7 cellular contexts compared by ENCODE assay signal in genomic region chr16:67481561-67482259, GRCh38. TPM values are rescaled to one million over a fixed set of nuclear protein-coding genes. Genes with fewer than 3 reads are reported as not detected.
DNase-seq lines count a peak whose midpoint lies in the region; ATAC-seq and TF ChIP-seq lines count a peak whose summit lies in the region.

No MANE protein-coding gene starts in this region.

- H3K27ac ChIP-seq in esophagus (ENCODE audit: low read depth in 2 of 2, low read length in 1 of 2) (peak overlapping the region; percentile 79 to 82), neural cell (ENCODE audit: low read length) (peak overlapping the region; percentile 38)

- TF ChIP-seq EP300 in neural cell (conservative IDR thresholded peaks at IDR 0.05; ENCODE audit: poor library complexity, severe bottlenecking): no peak

- DNase-seq in Kasumi-1 (lab: John Stamatoyannopoulos, UW): peak; percentile 24 to 25
- peak; percentile 69 for DNase-seq in activated CD4-positive, alpha-beta memory T cell treated with anti-CD3 and anti-CD28 coated beads for 36 hours
- peak; percentile 73 for DNase-seq in ureter (ENCODE audit: low spot score)

- peak overlapping the region; percentile 45 to 51 for H3K4me3 ChIP-seq in esophagus (ENCODE audit: low read depth in 1 of 2, low read length in 2 of 2)
- peak overlapping the region; percentile 100 for H3K4me3 ChIP-seq in neural cell (ENCODE audit: low read length)

- H4K20me1 ChIP-seq in neural cell (ENCODE audit: insufficient read depth): no peaks in the 10 kb centered on the region

- POLR2A ChIA-PET in activated CD4-positive, alpha-beta memory T cell treated with anti-CD3 and anti-CD28 coated beads for 36 hours (lab: Charles Lee): interaction anchor here (0.7 to 1.9 kb wide), 11 partner anchors 39 to 607 kb away, joined by 3 to 7 read pairs (median 3); partner anchors contain the start of genes ACD and GFOD2

- no peak for TF ChIP-seq CTCF in neural cell (IDR thresholded peaks at IDR 0.05; ENCODE audit: poor library complexity, severe bottlenecking)

- peaks cover 3% of the 10 kb centered on the region for H3K36me3 Mint-ChIP-seq in activated CD4-positive, alpha-beta memory T cell treated with anti-CD3 and anti-CD28 coated beads for 36 hours

- H3K36me3 ChIP-seq in esophagus (ENCODE audit: control insufficient read depth in 2 of 2, insufficient read depth in 2 of 2, low read length in 1 of 2): no peaks in the 10 kb centered on the region
- no peaks in the 10 kb centered on the region for H3K36me3 ChIP-seq in neural cell (ENCODE audit: insufficient read depth, low read length)

- peak overlapping the region; percentile 97 for H3K27ac Mint-ChIP-seq in activated CD4-positive, alpha-beta memory T cell treated with anti-CD3 and anti-CD28 coated beads for 36 hours

- TF ChIP-seq RAD21 in neural cell (conservative IDR thresholded peaks at IDR 0.05): no peak

- H3K9me2 ChIP-seq in neural cell (ENCODE audit: insufficient read depth, low read length): no peaks in the 10 kb centered on the region

- peaks cover 35% of the 10 kb centered on the region for H3K79me2 ChIP-seq in neural cell (replicated peaks; ENCODE audit: insufficient read depth, low read length)

- peak overlapping the region; percentile 37 for H3K4me2 ChIP-seq in neural cell (ENCODE audit: low read length)

- no peaks in the 10 kb centered on the region for H3K27me3 Mint-ChIP-seq in activated CD4-positive, alpha-beta memory T cell treated with anti-CD3 and anti-CD28 coated beads for 36 hours

- intact Hi-C loops in activated CD4-positive, alpha-beta memory T cell treated with anti-CD3 and anti-CD28 coated beads for 36 hours (cut with micrococcal nuclease): loop anchor here (1.0 to 2.0 kb wide), 6 partner anchors 33 to 325 kb away; partner anchors contain the start of genes ACD, CTCF, PARD6A and RANBP10

- H3K4me1 Mint-ChIP-seq in activated CD4-positive, alpha-beta memory T cell treated with anti-CD3 and anti-CD28 coated beads for 36 hours (ENCODE audit: low read depth): peaks cover 36% of the 10 kb centered on the region

- H3K9me3 ChIP-seq in esophagus (ENCODE audit: control insufficient read depth in 2 of 2, insufficient read depth in 1 of 2, low read depth in 1 of 2, low read length in 1 of 2): no peaks in the 10 kb centered on the region
- H3K9me3 ChIP-seq in neural cell (ENCODE audit: low read length): no peaks in the 10 kb centered on the region

- peak overlapping the region; percentile 99 for H3K4me3 Mint-ChIP-seq in activated CD4-positive, alpha-beta memory T cell treated with anti-CD3 and anti-CD28 coated beads for 36 hours

- 10 to 11% methylated on average over 17 of the region's 17 CpGs for whole genome bisulfite sequencing in esophagus, 2 donors

- H3K27me3 ChIP-seq in esophagus (ENCODE audit: control insufficient read depth in 1 of 2, insufficient read depth in 2 of 2, low read length in 2 of 2) (no peaks in the 10 kb centered on the region), neural cell (ENCODE audit: insufficient read depth, low read depth, low read length) (no peaks in the 10 kb centered on the region)

- peaks cover 5 to 7% of the 10 kb centered on the region in 2 donors for H3K4me1 ChIP-seq in esophagus (ENCODE audit: control insufficient read depth in 2 of 2, insufficient read depth in 2 of 2, low read length in 1 of 2)

- CTCF ChIA-PET in activated CD4-positive, alpha-beta memory T cell treated with anti-CD3 and anti-CD28 coated beads for 36 hours (lab: Charles Lee): interaction anchor here (0.6 to 5.7 kb wide), 33 partner anchors 9 to 464 kb away, joined by 3 to 58 read pairs (median 5); partner anchors contain the start of genes CARMIL2, CTCF, GFOD2 and PLEKHG4

- H3K9ac ChIP-seq in neural cell (ENCODE audit: low read length): peak overlapping the region; percentile 58

- no peaks in the 10 kb centered on the region for H3K9me3 Mint-ChIP-seq in activated CD4-positive, alpha-beta memory T cell treated with anti-CD3 and anti-CD28 coated beads for 36 hours

- peak; percentile 0 for ATAC-seq in GM21360 (IDR thresholded peaks at IDR 0.05; ENCODE audit: unreplicated experiment)
- no peak for ATAC-seq in GM21367 (IDR thresholded peaks at IDR 0.05; ENCODE audit: unreplicated experiment)

- no peaks in the 10 kb centered on the region for H3F3A ChIP-seq in neural cell (ENCODE audit: insufficient read depth, low read length, poor library complexity, severe bottlenecking)

- peak overlapping the region; percentile 65 for H2AFZ ChIP-seq in neural cell (ENCODE audit: low read depth, low read length)

TF ChIP-seq in neural cell, 6 proteins besides CTCF, POLR2A, EP300 and RAD21:
- TF ChIP-seq REST (IDR thresholded peaks at IDR 0.05; ENCODE audit: borderline replicate concordance): no peak
- no peak for TF ChIP-seq TAF1 (IDR thresholded peaks at IDR 0.05; ENCODE audit: low read depth)
- TF ChIP-seq EZH2 (IDR thresholded peaks at IDR 0.05; ENCODE audit: borderline replicate concordance, insufficient read depth, low read length, poor library complexity, severe bottlenecking): no peak
- TF ChIP-seq SMC3 (conservative IDR thresholded peaks at IDR 0.05; ENCODE audit: poor library complexity): no peak
- no peak for TF ChIP-seq MXI1 (conservative IDR thresholded peaks at IDR 0.05; ENCODE audit: poor library complexity, severe bottlenecking)
- no peak for TF ChIP-seq POLR2AphosphoS5 (IDR thresholded peaks at IDR 0.05)
TF ChIP-seq in neural cell: peak in this region for 0.

RNA-seq across cellular contexts. Expression of gene ATP6V0D1, which starts 0.8 kb away (rescaled TPM):
- 10 to 100 TPM; 25.0 to 26.3 TPM for total RNA-seq in activated CD4-positive, alpha-beta memory T cell treated with anti-CD3 and anti-CD28 coated beads for 36 hours
- polyA plus RNA-seq in esophagus (10 to 100 TPM; 17.0 to 78.1 TPM), neural cell (188 and 195 TPM in 2 replicates)
- polyA minus RNA-seq in neural cell: 176 and 188 TPM in 2 replicates
- total RNA-seq in ureter: 89.2 TPM

RNA-seq across cellular contexts. Expression of gene AGRP, which starts 1.6 kb away (rescaled TPM):
- not detected for total RNA-seq in activated CD4-positive, alpha-beta memory T cell treated with anti-CD3 and anti-CD28 coated beads for 36 hours
- polyA plus RNA-seq in esophagus (not detected), neural cell (not detected in 2 replicates)
- polyA minus RNA-seq in neural cell: not detected in 2 replicates
- not detected for total RNA-seq in ureter

RNA-seq across cellular contexts. Expression of gene RIPOR1, which starts 46.9 kb away (rescaled TPM):
- 10 to 100 TPM; 33.4 to 37.9 TPM for total RNA-seq in activated CD4-positive, alpha-beta memory T cell treated with anti-CD3 and anti-CD28 coated beads for 36 hours
- polyA plus RNA-seq in esophagus: 10 to 100 TPM; 12.7 to 14.9 TPM
- polyA plus RNA-seq in neural cell: 13.2 and 15.1 TPM in 2 replicates
- polyA minus RNA-seq in neural cell: 35.2 and 36.0 TPM in 2 replicates
- 57.6 TPM for total RNA-seq in ureter

RNA-seq across cellular contexts. Expression of gene HSD11B2, which starts 50.8 kb away (rescaled TPM):
- 1 to 10 TPM in 1 of 2 experiments, under 1 TPM in 1; 0.71 to 1.3 TPM for total RNA-seq in activated CD4-positive, alpha-beta memory T cell treated with anti-CD3 and anti-CD28 coated beads for 36 hours
- polyA plus RNA-seq in esophagus (10 to 100 TPM; 10.7 to 15.2 TPM), neural cell (0.24 and 2.8 TPM in 2 replicates)
- polyA minus RNA-seq in neural cell: not detected in 2 replicates
- 5.6 TPM for total RNA-seq in ureter
